Comparison of ENCODE assay signal across 26 cellular contexts in genomic region chr7:157678503-157678902, GRCh38.
A peak's percentile ranks its signal among the peaks of the same experiment; 100 is the strongest.
DNase-seq lines count a peak whose midpoint lies in the region; TF ChIP-seq lines count a peak whose summit lies in the region.
"Had no signal": no experiment of that assay in that cellular context is flagged by ENCODE, and none has a peak within 500 bp of the region (broad histone marks: within the 10 kb centered on the region; RNA-seq: fewer than 3 reads in every experiment).

No MANE protein-coding gene starts in this region.

- CTCF ChIA-PET in activated CD4-positive, alpha-beta T cell treated with anti-CD3 and anti-CD28 coated beads, Interleukin-2, amount 10 ng/mL, durations not matched to agents 7 days and 5 days (lab: Charles Lee) = no interaction called here

- H3K27me3 Mint-ChIP-seq in activated CD4-positive, alpha-beta T cell treated with anti-CD3 and anti-CD28 coated beads, Interleukin-2, amount 10 ng/mL, durations not matched to agents 7 days and 5 days = peaks cover 69% of the 10 kb centered on the region

- no peak overlapping the region for H3K27ac Mint-ChIP-seq in activated CD4-positive, alpha-beta T cell treated with anti-CD3 and anti-CD28 coated beads, Interleukin-2, amount 10 ng/mL, durations not matched to agents 7 days and 5 days
- H3K27ac Mint-ChIP-seq: activated CD4-positive, alpha-beta memory T cell treated with anti-CD3 and anti-CD28 coated beads, Interleukin-2, amount 10 ng/mL, durations not matched to agents 7 days and 5 days; activated naive CD4-positive, alpha-beta T cell treated with anti-CD3 and anti-CD28 coated beads, Interleukin-2, amount 50 U/mL, for 72 hours; activated T-cell treated with anti-CD3 and anti-CD28 coated beads, Interleukin-2, amount 50 U/mL, for 72 hours; CD4-positive, CD25-positive, alpha-beta regulatory T cell; IgD-negative memory B cell; naive B cell; stimulated activated memory B cell treated with anti-CD40 and anti-IgM and Interleukin-4, amounts not matched to agents 10 μg/mL and 1 μg/mL and 100 μg/mL, for 72 hours had no signal

- H3K4me3 Mint-ChIP-seq in activated CD4-positive, alpha-beta T cell treated with anti-CD3 and anti-CD28 coated beads, Interleukin-2, amount 10 ng/mL, durations not matched to agents 7 days and 5 days = no peak overlapping the region
- H3K4me3 Mint-ChIP-seq: activated CD4-positive, alpha-beta memory T cell treated with anti-CD3 and anti-CD28 coated beads, Interleukin-2, amount 10 ng/mL, durations not matched to agents 7 days and 5 days; activated T-cell treated with anti-CD3 and anti-CD28 coated beads, Interleukin-2, amount 50 U/mL, for 72 hours; CD4-positive, CD25-positive, alpha-beta regulatory T cell; central memory CD8-positive, alpha-beta T cell; IgD-negative memory B cell; naive B cell; stimulated activated memory B cell treated with anti-CD40 and anti-IgM and Interleukin-4, amounts not matched to agents 10 μg/mL and 1 μg/mL and 100 μg/mL, for 72 hours had no signal

- TF ChIP-seq EP300 in sigmoid colon (IDR thresholded peaks at IDR 0.05) = no peak

- no peak for TF ChIP-seq CTCF in sigmoid colon (IDR thresholded peaks at IDR 0.05)

- H3K36me3 ChIP-seq in KOPT-K1 (ENCODE audit: insufficient read depth, low read length) = peaks cover 41% of the 10 kb centered on the region
- no peaks in the 10 kb centered on the region for H3K36me3 ChIP-seq in sigmoid colon
- H3K36me3 ChIP-seq: left lung, suprapubic skin, vagina had no signal

- no peak for TF ChIP-seq POLR2A in sigmoid colon (IDR thresholded peaks at IDR 0.05)

- peaks cover 7% of the 10 kb centered on the region for H3K4me1 Mint-ChIP-seq in activated CD4-positive, alpha-beta T cell treated with anti-CD3 and anti-CD28 coated beads, Interleukin-2, amount 10 ng/mL, durations not matched to agents 7 days and 5 days
- H3K4me1 Mint-ChIP-seq: activated CD4-positive, alpha-beta memory T cell treated with anti-CD3 and anti-CD28 coated beads, Interleukin-2, amount 10 ng/mL, durations not matched to agents 7 days and 5 days; IgD-negative memory B cell; stimulated activated memory B cell treated with anti-CD40 and anti-IgM and Interleukin-4, amounts not matched to agents 10 μg/mL and 1 μg/mL and 100 μg/mL, for 72 hours had no signal

- no peaks in the 10 kb centered on the region for H3K9me3 Mint-ChIP-seq in activated CD4-positive, alpha-beta T cell treated with anti-CD3 and anti-CD28 coated beads, Interleukin-2, amount 10 ng/mL, durations not matched to agents 7 days and 5 days
- H3K9me3 Mint-ChIP-seq: activated CD4-positive, alpha-beta memory T cell treated with anti-CD3 and anti-CD28 coated beads, Interleukin-2, amount 10 ng/mL, durations not matched to agents 7 days and 5 days; activated naive CD4-positive, alpha-beta T cell treated with anti-CD3 and anti-CD28 coated beads, Interleukin-2, amount 50 U/mL, for 72 hours; activated T-cell treated with anti-CD3 and anti-CD28 coated beads, Interleukin-2, amount 50 U/mL, for 72 hours; central memory CD8-positive, alpha-beta T cell; stimulated activated memory B cell treated with anti-CD40 and anti-IgM and Interleukin-4, amounts not matched to agents 10 μg/mL and 1 μg/mL and 100 μg/mL, for 72 hours had no signal

- H3K4me1 ChIP-seq in sigmoid colon = peaks cover 0 to under 1% (median under 1%) of the 10 kb centered on the region in 4 donors
- H3K4me1 ChIP-seq: left lung, suprapubic skin, vagina had no signal

- POLR2A ChIA-PET in activated CD4-positive, alpha-beta T cell treated with anti-CD3 and anti-CD28 coated beads, Interleukin-2, amount 10 ng/mL, durations not matched to agents 7 days and 5 days (lab: Charles Lee) = no interaction called here

- H3K27me3 ChIP-seq in sigmoid colon = peaks cover 9 to 48% (median 25%) of the 10 kb centered on the region in 3 donors
- H3K27me3 ChIP-seq: vagina had no signal

- intact Hi-C loops in sigmoid colon (cut with DNase I) = no loop called here

- peak; percentile 41 for DNase-seq in activated effector memory CD4-positive, alpha-beta T cell treated with anti-CD3 and anti-CD28 coated beads, Interleukin-2, amount 50 U/mL, for 16 hours
- no peak for DNase-seq in activated effector memory CD4-positive, alpha-beta T cell treated with Interleukin-2 at 50 U/mL for 16 hours
- peak; percentile 40 for DNase-seq in ecto neural progenitor cell (ENCODE audit: low spot score)
- peak; percentile 50 for DNase-seq in sigmoid colon
- DNase-seq in NCI-H2029 treated with DMSO at 0.1 percent for 48 hours (lab: John Stamatoyannopoulos, UW) = no peak
- no peak for DNase-seq in foreskin melanocyte
- DNase-seq in activated CD4-positive, alpha-beta T cell treated with anti-CD3 and anti-CD28 coated beads, Interleukin-2, amount 10 ng/mL, durations not matched to agents 7 days and 5 days = no peak
- DNase-seq: activated CD4-positive, alpha-beta memory T cell treated with anti-CD3 and anti-CD28 coated beads, Interleukin-2, amount 10 ng/mL, durations not matched to agents 7 days and 5 days; activated T-cell treated with anti-CD3 and anti-CD28 coated beads, Interleukin-2, amount 50 U/mL, for 72 hours; aorta; CD4-positive, CD25-positive, alpha-beta regulatory T cell; left lung; naive B cell; NCI-H187; stimulated activated CD4-positive, alpha-beta T cell treated with anti-CD3 and anti-CD28 coated beads, Interleukin-1b, Interleukin-23, amount 100 ng/mL, for 48 hours; T-helper 2 cell; WERI-Rb-1 had no signal

- H3K9me3 ChIP-seq in KOPT-K1 (ENCODE audit: insufficient read depth, low read length, poor library complexity, severe bottlenecking) = no peaks in the 10 kb centered on the region
- H3K9me3 ChIP-seq in sigmoid colon = no peaks in the 10 kb centered on the region
- H3K9me3 ChIP-seq: left lung, suprapubic skin, vagina had no signal

- H3K36me3 Mint-ChIP-seq in activated CD4-positive, alpha-beta T cell treated with anti-CD3 and anti-CD28 coated beads, Interleukin-2, amount 10 ng/mL, durations not matched to agents 7 days and 5 days (ENCODE audit: low read depth) = no peaks in the 10 kb centered on the region
- H3K36me3 Mint-ChIP-seq: CD4-positive, CD25-positive, alpha-beta regulatory T cell; IgD-negative memory B cell; naive B cell; stimulated activated memory B cell treated with anti-CD40 and anti-IgM and Interleukin-4, amounts not matched to agents 10 μg/mL and 1 μg/mL and 100 μg/mL, for 72 hours had no signal

- H3K4me3 ChIP-seq in sigmoid colon = no peak overlapping the region
- H3K4me3 ChIP-seq: left lung, SK-N-MC, suprapubic skin, vagina had no signal

- H3K27ac ChIP-seq in KOPT-K1 (ENCODE audit: low read depth, low read length, poor library complexity, severe bottlenecking) (peak overlapping the region; percentile 46), sigmoid colon (no peak overlapping the region)
- H3K27ac ChIP-seq: epithelial cell of prostate, left lung, SK-N-MC, suprapubic skin, vagina, WERI-Rb-1 had no signal

- 36 to 58% methylated on average over 9 of the region's 9 CpGs for WGBS in sigmoid colon, 2 donors

Comparison
In these comparisons a context has a peak if more than half of its experiments do, and no peak if none do; other contexts are left out.
1. DNase-seq: peak in activated effector memory CD4-positive, alpha-beta T cell treated with anti-CD3 and anti-CD28 coated beads, Interleukin-2, amount 50 U/mL, for 16 hours (single experiment), ecto neural progenitor cell (single experiment) and sigmoid colon (single experiment); none in activated effector memory CD4-positive, alpha-beta T cell treated with Interleukin-2 at 50 U/mL for 16 hours (single experiment), NCI-H2029 treated with DMSO at 0.1 percent for 48 hours (single experiment), foreskin melanocyte (single experiment) and activated CD4-positive, alpha-beta T cell treated with anti-CD3 and anti-CD28 coated beads, Interleukin-2, amount 10 ng/mL, durations not matched to agents 7 days and 5 days (single experiment).